9 cellular contexts compared by ENCODE assay signal in genomic region chr12:107670999-107671643, GRCh38. TPM values are rescaled to one million over a fixed set of nuclear protein-coding genes. Genes with fewer than 3 reads are reported as not detected.
A peak's percentile ranks its signal among the peaks of the same experiment; 100 is the strongest.
DNase-seq lines count a peak whose midpoint lies in the region; ATAC-seq, FAIRE-seq and TF ChIP-seq lines count a peak whose summit lies in the region.
"Had no signal": no experiment of that assay in that cellular context is flagged by ENCODE, and none has a peak within 500 bp of the region (broad histone marks: within the 10 kb centered on the region; RNA-seq: fewer than 3 reads in every experiment).

No MANE protein-coding gene starts in this region.

- no peaks in the 10 kb centered on the region for H4K20me1 ChIP-seq in astrocyte (ENCODE audit: insufficient read depth, low read length)

- H3K36me3 ChIP-seq in astrocyte (ENCODE audit: insufficient read depth, low read length) = no peaks in the 10 kb centered on the region
- H3K36me3 ChIP-seq in lower lobe of right lung = no peaks in the 10 kb centered on the region

- H3K27me3 Mint-ChIP-seq in astrocyte (ENCODE audit: low read depth, unreplicated experiment) = peaks cover 32% of the 10 kb centered on the region

- no peak overlapping the region for H2AFZ ChIP-seq in astrocyte (ENCODE audit: low read depth, low read length)

- H3K4me1 Mint-ChIP-seq in astrocyte (ENCODE audit: low read depth, unreplicated experiment) = no peaks in the 10 kb centered on the region

- H3K9me3 ChIP-seq in astrocyte (ENCODE audit: insufficient read depth, low read depth, low read length) (no peaks in the 10 kb centered on the region), lower lobe of right lung (no peaks in the 10 kb centered on the region)

- H3K4me1 ChIP-seq in astrocyte (ENCODE audit: insufficient read depth, low read length) (no peaks in the 10 kb centered on the region), lower lobe of right lung (no peaks in the 10 kb centered on the region)

- no peaks in the 10 kb centered on the region for H3K36me3 Mint-ChIP-seq in astrocyte (ENCODE audit: low read depth, unreplicated experiment)
- H3K36me3 Mint-ChIP-seq: T-cell had no signal

- H3K4me2 ChIP-seq in astrocyte (ENCODE audit: low read length) = no peak overlapping the region

- no peak overlapping the region for H3K4me3 Mint-ChIP-seq in astrocyte (ENCODE audit: unreplicated experiment)
- H3K4me3 Mint-ChIP-seq: T-cell had no signal

- in situ Hi-C loops in GM13977 (cut with MboI; ENCODE audit: low pct_unique_long_range_greater_than_20kb, low sequenced_read_pairs, unreplicated experiment) = no loop called here

- DNase-seq in GM13977 (ENCODE audit: low spot score) = peak; percentile 34
- peak; percentile 38 for DNase-seq in NCI-H187 treated with DMSO at 0.1 percent for 48 hours (lab: John Stamatoyannopoulos, UW)
- DNase-seq in astrocyte (ENCODE audit: low read depth) = no peak
- DNase-seq in lower lobe of right lung = no peak
- no peak for DNase-seq in GM19238 (ENCODE audit: insufficient read length, low spot score)
- no peak for DNase-seq in NCI-H2227 (lab: John Stamatoyannopoulos, UW; ENCODE audit: unreplicated experiment)
- DNase-seq: left cardiac atrium had no signal

- no peaks in the 10 kb centered on the region for H3K79me2 ChIP-seq in astrocyte (ENCODE audit: insufficient read depth, low read length)

- H3K9me3 Mint-ChIP-seq in astrocyte (ENCODE audit: unreplicated experiment) = no peaks in the 10 kb centered on the region
- H3K9me3 Mint-ChIP-seq: T-cell had no signal

- FAIRE-seq in astrocyte (lab: Jason Lieb, UNC) = no peak

- no peak overlapping the region for H3K27ac Mint-ChIP-seq in astrocyte (ENCODE audit: unreplicated experiment)
- H3K27ac Mint-ChIP-seq: T-cell had no signal

- no peak overlapping the region for H3K27ac ChIP-seq in astrocyte (ENCODE audit: low read depth, low read length)
- H3K27ac ChIP-seq in lower lobe of right lung = no peak overlapping the region

- intact Hi-C loops in lower lobe of right lung (cut with DNase I) = no loop called here

- peak; percentile 39 to 65 for ATAC-seq in lower lobe of right lung
- ATAC-seq in HG03469 (IDR thresholded peaks at IDR 0.05; ENCODE audit: unreplicated experiment) = no peak

- TF ChIP-seq CTCF in GM13977 (IDR thresholded peaks at IDR 0.05; ENCODE audit: extremely low read depth, insufficient read depth, missing control alignments) (peak; percentile 86), astrocyte (IDR thresholded peaks at IDR 0.05; ENCODE audit: insufficient read depth, low read depth, low read length) (peak; percentile 34), lower lobe of right lung (IDR thresholded peaks at IDR 0.05) (peak; percentile 57)

- H3K4me3 ChIP-seq in astrocyte (ENCODE audit: insufficient read depth, low read depth, low read length) (no peak overlapping the region), lower lobe of right lung (no peak overlapping the region)

- H3K9ac ChIP-seq in astrocyte (ENCODE audit: low read length) = no peak overlapping the region

- H3K27me3 ChIP-seq in astrocyte (ENCODE audit: insufficient read depth, low read length) (peaks cover 32% of the 10 kb centered on the region), lower lobe of right lung (ENCODE audit: low read depth) (peaks cover 17% of the 10 kb centered on the region)

RNA-seq across cellular contexts. Expression of gene PWP1, which starts 14.5 kb away (rescaled TPM):
- total RNA-seq in astrocyte (67.2 and 72.4 TPM in 2 replicates), lower lobe of right lung (24.8 TPM)

Comparison
In these comparisons a context has a peak if more than half of its experiments do, and no peak if none do; other contexts are left out.
1. DNase-seq: peak in GM13977 (single experiment) and NCI-H187 treated with DMSO at 0.1 percent for 48 hours (single experiment); none in astrocyte (single experiment), lower lobe of right lung (single experiment), GM19238 (single experiment) and NCI-H2227 (single experiment).
2. CTCF ChIP-seq: peak in every context shown above with its lines; median percentile 86 in GM13977; 57 in lower lobe of right lung; 34 in astrocyte.